9 cellular contexts compared by ENCODE assay signal in the genomic region with DNA sequence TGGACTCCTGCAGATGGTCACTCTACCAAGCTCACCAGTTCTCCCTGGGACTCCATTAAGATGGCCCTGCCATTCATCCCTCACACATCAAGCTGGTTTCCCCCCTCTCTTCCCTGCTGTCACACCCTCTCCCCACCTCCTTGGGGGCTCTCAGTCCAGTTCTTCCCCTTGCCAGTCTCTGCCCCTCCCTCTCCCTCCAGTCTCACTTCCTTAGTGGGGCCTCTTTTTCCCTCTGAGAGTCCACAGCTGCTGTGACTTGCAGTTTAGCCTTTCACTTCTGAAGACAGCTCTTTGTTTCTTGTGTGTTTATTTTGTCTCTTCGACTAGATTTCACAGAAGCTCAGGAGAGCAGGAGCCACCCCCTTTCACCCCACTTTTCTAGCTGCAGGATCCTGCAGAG. TPM values are rescaled to one million over a fixed set of nuclear protein-coding genes. Genes with fewer than 3 reads are reported as not detected.
DNase-seq lines count a peak whose midpoint lies in the region; ATAC-seq and TF ChIP-seq lines count a peak whose summit lies in the region.
"Had no signal": no experiment of that assay in that cellular context is flagged by ENCODE, and none has a peak within 500 bp of the region (broad histone marks: within the 10 kb centered on the region; RNA-seq: fewer than 3 reads in every experiment).

No MANE protein-coding gene starts in this region.

- peak overlapping the region; percentile 68 for H3K4me2 ChIP-seq in OCI-LY3 (ENCODE audit: low read length)

- no peaks in the 10 kb centered on the region for H3K27me3 ChIP-seq in OCI-LY3 (ENCODE audit: low read depth, low read length)
- no peaks in the 10 kb centered on the region for H3K27me3 ChIP-seq in H7 (ENCODE audit: control insufficient read depth, insufficient read depth, low read length)

- DNase-seq in natural killer cell treated with Interleukin-12 subunit alpha and Interleukin-12 subunit beta and Interleukin-15 and Interleukin-18, amount 100 ng/mL, for 72 hours (ENCODE audit: low spot score) = no peak
- DNase-seq in DMS79 (lab: John Stamatoyannopoulos, UW) (no peak), H7 (no peak), COLO829 (ENCODE audit: low spot score) (no peak)

- ATAC-seq in GM19023 (IDR thresholded peaks at IDR 0.05; ENCODE audit: unreplicated experiment) (peak; percentile 35), HG02798 (IDR thresholded peaks at IDR 0.05; ENCODE audit: poor library complexity, unreplicated experiment) (peak; percentile 54), HG03159 (IDR thresholded peaks at IDR 0.05; ENCODE audit: unreplicated experiment) (no peak)
- ATAC-seq in natural killer cell treated with Interleukin-12 subunit alpha and Interleukin-12 subunit beta and Interleukin-15 and Interleukin-18, amount 100 ng/mL, for 72 hours = no peak
- ATAC-seq: HCT116 had no signal

- peak overlapping the region; percentile 66 for H3K27ac ChIP-seq in OCI-LY3 (ENCODE audit: low read length)

- peaks cover 92% of the 10 kb centered on the region for H4K20me1 ChIP-seq in OCI-LY3 (ENCODE audit: insufficient read depth, low read length)

- H3K9ac ChIP-seq in OCI-LY3 (ENCODE audit: low read length) = peak overlapping the region; percentile 24; the same call in 1 of the 2 replicates

- H3K4me3 Mint-ChIP-seq in natural killer cell treated with Interleukin-12 subunit alpha and Interleukin-12 subunit beta and Interleukin-15 and Interleukin-18, amount 100 ng/mL, for 72 hours = peak overlapping the region; percentile 75

- peaks cover 3% of the 10 kb centered on the region for H3K9me3 Mint-ChIP-seq in natural killer cell treated with Interleukin-12 subunit alpha and Interleukin-12 subunit beta and Interleukin-15 and Interleukin-18, amount 100 ng/mL, for 72 hours

- H2AFZ ChIP-seq in OCI-LY3 (ENCODE audit: low read depth, low read length) = no peak overlapping the region

- H3K79me2 ChIP-seq in OCI-LY3 (ENCODE audit: low read length) = peaks cover 100% of the 10 kb centered on the region

- H3K27ac Mint-ChIP-seq in natural killer cell treated with Interleukin-12 subunit alpha and Interleukin-12 subunit beta and Interleukin-15 and Interleukin-18, amount 100 ng/mL, for 72 hours = peak overlapping the region; percentile 98 to 100

- peaks cover 89 to 90% of the 10 kb centered on the region in 2 donors for H3K4me1 Mint-ChIP-seq in natural killer cell treated with Interleukin-12 subunit alpha and Interleukin-12 subunit beta and Interleukin-15 and Interleukin-18, amount 100 ng/mL, for 72 hours (ENCODE audit: low read depth in 2 of 2)

- TF ChIP-seq CTCF in OCI-LY3 (IDR thresholded peaks at IDR 0.05; ENCODE audit: low read depth, low read length) = no peak

- peak overlapping the region; percentile 56 for H3K4me3 ChIP-seq in OCI-LY3 (ENCODE audit: low read length)
- no peak overlapping the region for H3K4me3 ChIP-seq in H7 (ENCODE audit: insufficient read depth, low read depth, low read length)

- peaks cover 23% of the 10 kb centered on the region for H3K36me3 Mint-ChIP-seq in natural killer cell treated with Interleukin-12 subunit alpha and Interleukin-12 subunit beta and Interleukin-15 and Interleukin-18, amount 100 ng/mL, for 72 hours

- H3K9me3 ChIP-seq in OCI-LY3 (ENCODE audit: insufficient read depth, low read length) = no peaks in the 10 kb centered on the region

- no peaks in the 10 kb centered on the region for H3K27me3 Mint-ChIP-seq in natural killer cell treated with Interleukin-12 subunit alpha and Interleukin-12 subunit beta and Interleukin-15 and Interleukin-18, amount 100 ng/mL, for 72 hours

- H3K36me3 ChIP-seq in OCI-LY3 (replicated peaks; ENCODE audit: low read depth, low read length) (peaks cover 36% of the 10 kb centered on the region), H7 (replicated peaks; ENCODE audit: control insufficient read depth, insufficient read depth, low read length) (no peaks in the 10 kb centered on the region)

- peaks cover 58% of the 10 kb centered on the region for H3K4me1 ChIP-seq in OCI-LY3 (ENCODE audit: low read length)

RNA-seq across cellular contexts. Expression of a gene that starts 10.5 kb away (rescaled TPM):
- total RNA-seq in natural killer cell treated with Interleukin-12 subunit alpha and Interleukin-12 subunit beta and Interleukin-15 and Interleukin-18, amount 100 ng/mL, for 72 hours = 100 to 1,000 TPM; 461 to 526 TPM
- 2.6 and 3.3 TPM in 2 replicates for total RNA-seq in H7 (2014; rRNA removed; shearing (Covaris generic))

Comparison
In these comparisons a context has a peak if more than half of its experiments do, and no peak if none do; other contexts are left out.
1. ATAC-seq: peak in GM19023 (single experiment) and HG02798 (single experiment); none in natural killer cell treated with Interleukin-12 subunit alpha and Interleukin-12 subunit beta and Interleukin-15 and Interleukin-18, amount 100 ng/mL, for 72 hours (0 of 2) and HG03159 (single experiment).
2. RNA of a gene that starts 10.5 kb away (total RNA-seq): 461 to 526 TPM in natural killer cell treated with Interleukin-12 subunit alpha and Interleukin-12 subunit beta and Interleukin-15 and Interleukin-18, amount 100 ng/mL, for 72 hours; 2.6 to 3.3 TPM in H7; every median in the first group is over 100 times any median in the second.